Comparison of ENCODE assay signal across 18 cellular contexts in genomic region chr5:34924462-34924765, GRCh38. TPM values are rescaled to one million over a fixed set of nuclear protein-coding genes. Genes with fewer than 3 reads are reported as not detected.
DNase-seq lines count a peak whose midpoint lies in the region; ATAC-seq, FAIRE-seq and TF ChIP-seq lines count a peak whose summit lies in the region.
"Had no signal": no experiment of that assay in that cellular context is flagged by ENCODE, and none has a peak within 500 bp of the region (broad histone marks: within the 10 kb centered on the region; RNA-seq: fewer than 3 reads in every experiment).

No MANE protein-coding gene starts in this region.

- FAIRE-seq in keratinocyte (lab: Jason Lieb, UNC), result no peak

- intact Hi-C loops in vagina (cut with DNase I), result no loop called here

- peak overlapping the region; percentile 60 for H3K27ac Mint-ChIP-seq in activated CD8-positive, alpha-beta T cell treated with anti-CD3 and anti-CD28 coated beads, Interleukin-2, amount 10 ng/mL, durations not matched to agents 7 days and 5 days

- no peak overlapping the region for H3K9ac ChIP-seq in keratinocyte (ENCODE audit: control insufficient read depth, extremely low read depth, insufficient read depth, low read length)

- dilution Hi-C loops in keratinocyte (cut with MboI; ENCODE audit: extremely low pct_ligation_motif_present, low sequenced_read_pairs), result no loop called here

- H3K4me2 ChIP-seq in keratinocyte (ENCODE audit: control insufficient read depth, extremely low read depth, insufficient read depth, low read depth, low read length), result peak overlapping the region; percentile 33

- peaks cover 54% of the 10 kb centered on the region for H3K36me3 Mint-ChIP-seq in activated CD8-positive, alpha-beta T cell treated with anti-CD3 and anti-CD28 coated beads, Interleukin-2, amount 10 ng/mL, durations not matched to agents 7 days and 5 days (ENCODE audit: low read depth)

- H4K20me1 ChIP-seq in keratinocyte (ENCODE audit: control insufficient read depth, extremely low read depth, insufficient read depth, low read length), result no peaks in the 10 kb centered on the region

- peaks cover 35% of the 10 kb centered on the region for H3K4me1 Mint-ChIP-seq in activated CD8-positive, alpha-beta T cell treated with anti-CD3 and anti-CD28 coated beads, Interleukin-2, amount 10 ng/mL, durations not matched to agents 7 days and 5 days (ENCODE audit: low read depth)

- H3K4me3 ChIP-seq in ACC112 (ENCODE audit: low read depth, low read length) (peak overlapping the region; percentile 31; the same call in 1 of the 2 replicates), keratinocyte (ENCODE audit: control insufficient read depth in 2 of 3, extremely low read depth in 1 of 3, insufficient read depth in 2 of 3, low read depth in 1 of 3, low read length in 3 of 3) (no peak overlapping the region), vagina (no peak overlapping the region)
- H3K4me3 ChIP-seq: left ventricle myocardium inferior, transverse colon had no signal

- no peak overlapping the region for H2AFZ ChIP-seq in ACC112 (ENCODE audit: low read length, unreplicated experiment)
- no peak overlapping the region for H2AFZ ChIP-seq in keratinocyte (ENCODE audit: control insufficient read depth, low read length)

- no peak overlapping the region for H3K4me3 Mint-ChIP-seq in activated CD8-positive, alpha-beta T cell treated with anti-CD3 and anti-CD28 coated beads, Interleukin-2, amount 10 ng/mL, durations not matched to agents 7 days and 5 days
- H3K4me3 Mint-ChIP-seq: effector memory CD8-positive, alpha-beta T cell; stimulated activated naive B cell treated with anti-CD40 and anti-IgM and Interleukin-4, amounts not matched to agents 10 μg/mL and 1 μg/mL and 100 μg/mL, for 72 hours had no signal

- no peaks in the 10 kb centered on the region for H3K9me3 Mint-ChIP-seq in activated CD8-positive, alpha-beta T cell treated with anti-CD3 and anti-CD28 coated beads, Interleukin-2, amount 10 ng/mL, durations not matched to agents 7 days and 5 days (ENCODE audit: insufficient read depth)
- H3K9me3 Mint-ChIP-seq: effector memory CD8-positive, alpha-beta T cell; stimulated activated naive B cell treated with anti-CD40 and anti-IgM and Interleukin-4, amounts not matched to agents 10 μg/mL and 1 μg/mL and 100 μg/mL, for 72 hours had no signal

- POLR2A ChIA-PET in activated CD8-positive, alpha-beta T cell treated with anti-CD3 and anti-CD28 coated beads, Interleukin-2, amount 10 ng/mL, durations not matched to agents 7 days and 5 days (lab: Charles Lee), result interaction anchor here (2.2 kb wide), 1 partner anchor 9 kb away, joined by 18 read pairs; the partner anchor contains the start of genes BRIX1 and RAD1

- TF ChIP-seq CTCF in keratinocyte (optimal IDR thresholded peaks at IDR 0.05 in 1 of 3, IDR thresholded peaks at IDR 0.05 in 1 of 3, conservative IDR thresholded peaks at IDR 0.05 in 1 of 3; ENCODE audit: extremely low read depth in 1 of 3, insufficient read depth in 2 of 3, low read length in 3 of 3) (no peak), vagina (IDR thresholded peaks at IDR 0.05) (no peak)

- no peaks in the 10 kb centered on the region for H3K9me1 ChIP-seq in keratinocyte (ENCODE audit: control insufficient read depth, extremely low read depth, insufficient read depth, low read length)

- peak; percentile 50 for DNase-seq in DMS53 (lab: John Stamatoyannopoulos, UW)
- no peak for DNase-seq in DMS53 treated with DMSO at 0.1 percent for 48 hours (lab: John Stamatoyannopoulos, UW; ENCODE audit: unreplicated experiment)
- no peak for DNase-seq in activated CD8-positive, alpha-beta T cell treated with anti-CD3 and anti-CD28 coated beads, Interleukin-2, amount 10 ng/mL, durations not matched to agents 7 days and 5 days
- no peak for DNase-seq in keratinocyte (ENCODE audit: low read depth, low spot score)
- no peak for DNase-seq in vagina (ENCODE audit: extremely low spot score in 2 of 2)
- DNase-seq in NCI-H1105 treated with DMSO at 0.1 percent for 48 hours (lab: John Stamatoyannopoulos, UW), result no peak
- DNase-seq in NCI-H2196 (lab: John Stamatoyannopoulos, UW; ENCODE audit: unreplicated experiment), result no peak
- DNase-seq: aorta; BE2C; effector memory CD8-positive, alpha-beta T cell; left ventricle myocardium inferior; NCI-H1092 treated with DMSO at 0.1 percent for 48 hours; NCI-H510A treated with DMSO at 0.1 percent for 48 hours; right cardiac atrium; stimulated activated naive B cell treated with anti-CD40 and anti-IgM and Interleukin-4, amounts not matched to agents 10 μg/mL and 1 μg/mL and 100 μg/mL, for 72 hours; transverse colon; WERI-Rb-1 had no signal

- ATAC-seq in activated CD8-positive, alpha-beta T cell treated with anti-CD3 and anti-CD28 coated beads, Interleukin-2, amount 10 ng/mL, durations not matched to agents 7 days and 5 days, result no peak

- H3K27me3 ChIP-seq in ACC112 (ENCODE audit: insufficient read depth, low read length) (no peaks in the 10 kb centered on the region), keratinocyte (ENCODE audit: control insufficient read depth, extremely low read depth, insufficient read depth, low read length) (no peaks in the 10 kb centered on the region), vagina (no peaks in the 10 kb centered on the region)
- H3K27me3 ChIP-seq: BE2C, transverse colon had no signal

- H3K79me2 ChIP-seq in ACC112 (ENCODE audit: control insufficient read depth, insufficient read depth, low read length, unreplicated experiment) (peaks cover 21% of the 10 kb centered on the region), keratinocyte (ENCODE audit: control insufficient read depth, insufficient read depth, low read length) (peaks cover 9% of the 10 kb centered on the region)

- H3K4me1 ChIP-seq in ACC112 (ENCODE audit: control insufficient read depth, insufficient read depth, low read length, unreplicated experiment), result peaks cover 25% of the 10 kb centered on the region
- peaks cover 15% of the 10 kb centered on the region for H3K4me1 ChIP-seq in keratinocyte (ENCODE audit: control insufficient read depth, extremely low read depth, insufficient read depth, low read length)
- peaks cover 12% of the 10 kb centered on the region for H3K4me1 ChIP-seq in vagina
- H3K4me1 ChIP-seq: BE2C had no signal

- TF ChIP-seq POLR2A in vagina (IDR thresholded peaks at IDR 0.05), result no peak

- H3K27ac ChIP-seq in ACC112 (ENCODE audit: low read depth, low read length), result peak overlapping the region; percentile 77
- peak overlapping the region; percentile 5 for H3K27ac ChIP-seq in keratinocyte (ENCODE audit: control insufficient read depth, insufficient read depth, low read length)
- H3K27ac ChIP-seq in vagina, result no peak overlapping the region
- H3K27ac ChIP-seq: left ventricle myocardium inferior, WERI-Rb-1 had no signal

- CTCF ChIA-PET in activated CD8-positive, alpha-beta T cell treated with anti-CD3 and anti-CD28 coated beads, Interleukin-2, amount 10 ng/mL, durations not matched to agents 7 days and 5 days (lab: Charles Lee), result interaction anchor here (1.0 kb wide), 1 partner anchor 10 kb away, joined by 3 read pairs; no protein-coding TSS in a partner anchor

- H3K27me3 Mint-ChIP-seq in activated CD8-positive, alpha-beta T cell treated with anti-CD3 and anti-CD28 coated beads, Interleukin-2, amount 10 ng/mL, durations not matched to agents 7 days and 5 days (ENCODE audit: low read depth), result no peaks in the 10 kb centered on the region
- H3K27me3 Mint-ChIP-seq: effector memory CD8-positive, alpha-beta T cell; stimulated activated naive B cell treated with anti-CD40 and anti-IgM and Interleukin-4, amounts not matched to agents 10 μg/mL and 1 μg/mL and 100 μg/mL, for 72 hours had no signal

- H3K9me3 ChIP-seq in keratinocyte (ENCODE audit: control insufficient read depth, low read depth, low read length) (no peaks in the 10 kb centered on the region), vagina (no peaks in the 10 kb centered on the region)
- H3K9me3 ChIP-seq: BE2C, left ventricle myocardium inferior, transverse colon had no signal

- H3K36me3 ChIP-seq in ACC112 (ENCODE audit: insufficient read depth, low read length) (peaks cover 55% of the 10 kb centered on the region), keratinocyte (ENCODE audit: control insufficient read depth in 2 of 2, extremely low read depth in 1 of 2, insufficient read depth in 2 of 2, low read length in 2 of 2) (peaks cover 6 to 7% of the 10 kb centered on the region in 2 experiments), vagina (peaks cover 0 to 73% of the 10 kb centered on the region in 2 donors)

RNA-seq across cellular contexts. Expression of gene DNAJC21, which starts 4.9 kb away (rescaled TPM):
- total RNA-seq in activated CD8-positive, alpha-beta T cell treated with anti-CD3 and anti-CD28 coated beads, Interleukin-2, amount 10 ng/mL, durations not matched to agents 7 days and 5 days, result 10 to 100 TPM; 58.6 to 59.3 TPM
- 13.3 to 29.6 TPM (median 28.5 TPM) in 3 replicates for polyA plus RNA-seq in keratinocyte
- 68.9 TPM for polyA plus RNA-seq in keratinocyte (2011; ENCODE audit: low read depth)
- 24.5 and 27.9 TPM in 2 replicates for polyA plus RNA-seq in keratinocyte (2011; cell fraction: cytosol; rRNA removed)
- polyA plus RNA-seq in keratinocyte (2011; cell fraction: nucleus; rRNA removed), result 11.6 and 20.5 TPM in 2 replicates
- 24.2 and 36.4 TPM in 2 replicates for polyA plus RNA-seq in keratinocyte (2012; ENCODE audit: low replicate concordance)
- 4.2 to 12.1 TPM (median 6.1 TPM) in 3 replicates for polyA minus RNA-seq in keratinocyte
- 14.6 TPM for polyA minus RNA-seq in keratinocyte (2011; cell fraction: cytosol; rRNA and poly(A)+ RNA removed)
- 6.3 and 11.2 TPM in 2 replicates for polyA minus RNA-seq in keratinocyte (2011; cell fraction: nucleus; rRNA and poly(A)+ RNA removed)
- total RNA-seq in vagina, result 38.5 TPM

RNA-seq across cellular contexts. Expression of gene BRIX1, which starts 8.9 kb away (rescaled TPM):
- 10 to 100 TPM; 41.6 to 46.4 TPM for total RNA-seq in activated CD8-positive, alpha-beta T cell treated with anti-CD3 and anti-CD28 coated beads, Interleukin-2, amount 10 ng/mL, durations not matched to agents 7 days and 5 days
- polyA plus RNA-seq in keratinocyte, result 25.4 to 63.0 TPM (median 27.3 TPM) in 3 replicates
- 48.2 TPM for polyA plus RNA-seq in keratinocyte (2011; ENCODE audit: low read depth)
- polyA plus RNA-seq in keratinocyte (2011; cell fraction: cytosol; rRNA removed), result 19.7 and 45.7 TPM in 2 replicates
- polyA plus RNA-seq in keratinocyte (2011; cell fraction: nucleus; rRNA removed), result 19.8 and 33.1 TPM in 2 replicates
- 20.7 and 26.5 TPM in 2 replicates for polyA plus RNA-seq in keratinocyte (2012; ENCODE audit: low replicate concordance)
- 2.3 to 23.1 TPM (median 8.8 TPM) in 3 replicates for polyA minus RNA-seq in keratinocyte
- polyA minus RNA-seq in keratinocyte (2011; cell fraction: cytosol; rRNA and poly(A)+ RNA removed), result 13.2 TPM
- polyA minus RNA-seq in keratinocyte (2011; cell fraction: nucleus; rRNA and poly(A)+ RNA removed), result 9.8 and 14.8 TPM in 2 replicates
- 10.3 TPM for total RNA-seq in vagina

RNA-seq across cellular contexts. Expression of gene RAD1, which starts 9.1 kb away (rescaled TPM):
- total RNA-seq in activated CD8-positive, alpha-beta T cell treated with anti-CD3 and anti-CD28 coated beads, Interleukin-2, amount 10 ng/mL, durations not matched to agents 7 days and 5 days, result 10 to 100 TPM; 29.7 to 32.4 TPM
- 14.4 to 23.1 TPM (median 14.9 TPM) in 3 replicates for polyA plus RNA-seq in keratinocyte
- 1.7 TPM for polyA plus RNA-seq in keratinocyte (2011; ENCODE audit: low read depth)
- polyA plus RNA-seq in keratinocyte (2011; cell fraction: cytosol; rRNA removed), result 9.4 and 16.6 TPM in 2 replicates
- 11.6 and 12.4 TPM in 2 replicates for polyA plus RNA-seq in keratinocyte (2011; cell fraction: nucleus; rRNA removed)
- polyA plus RNA-seq in keratinocyte (2012; ENCODE audit: low replicate concordance), result 12.8 and 16.2 TPM in 2 replicates
- 9.5 to 15.9 TPM (median 12.2 TPM) in 3 replicates for polyA minus RNA-seq in keratinocyte
- 19.2 TPM for polyA minus RNA-seq in keratinocyte (2011; cell fraction: cytosol; rRNA and poly(A)+ RNA removed)
- 6.1 and 8.0 TPM in 2 replicates for polyA minus RNA-seq in keratinocyte (2011; cell fraction: nucleus; rRNA and poly(A)+ RNA removed)
- 27.7 TPM for total RNA-seq in vagina
